In the genomic region with DNA sequence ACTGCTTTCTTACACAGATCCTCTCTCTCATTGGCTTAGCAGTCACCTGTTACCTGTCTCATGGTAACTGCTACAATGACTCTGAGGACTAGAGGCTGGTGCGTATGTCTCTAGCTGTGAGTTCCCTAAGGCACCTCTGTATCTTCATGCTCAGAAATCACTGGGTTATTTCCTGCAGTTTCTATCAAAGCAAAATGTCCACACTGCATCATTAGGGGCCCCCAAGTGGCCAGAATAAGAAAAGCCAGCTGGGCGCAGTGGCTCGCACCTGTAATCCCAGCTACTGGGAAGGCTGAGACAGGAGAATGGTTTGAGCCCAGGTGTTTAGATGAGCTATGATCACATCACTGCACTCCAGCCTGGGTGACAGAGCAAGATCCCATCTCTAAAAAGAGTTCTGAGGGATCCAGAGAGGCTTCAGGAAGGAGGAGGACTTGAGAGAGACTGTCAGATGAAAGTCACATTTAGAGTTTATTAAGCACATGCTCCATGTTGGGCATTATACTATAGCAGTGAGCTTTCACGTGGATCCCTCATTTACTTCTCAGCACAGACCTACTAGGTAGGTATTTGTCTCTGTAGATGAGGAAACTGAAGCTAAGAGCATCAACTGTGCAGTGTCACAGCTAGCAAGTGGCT, we compare ENCODE assay signal across 8 cellular contexts. TPM values are rescaled to one million over a fixed set of nuclear protein-coding genes. Genes with fewer than 3 reads are reported as not detected.
A peak's percentile ranks its signal among the peaks of the same experiment; 100 is the strongest.
DNase-seq lines count a peak whose midpoint lies in the region; ATAC-seq and TF ChIP-seq lines count a peak whose summit lies in the region.

No MANE protein-coding gene starts in this region.

- H3K27me3 ChIP-seq in heart left ventricle = no peaks in the 10 kb centered on the region

- H3K9me3 Mint-ChIP-seq in stimulated activated memory B cell treated with anti-CD40 and anti-IgM and Interleukin-4, amounts not matched to agents 10 μg/mL and 1 μg/mL and 100 μg/mL, for 72 hours = no peaks in the 10 kb centered on the region
- no peaks in the 10 kb centered on the region for H3K9me3 Mint-ChIP-seq in activated naive CD8-positive, alpha-beta T cell treated with anti-CD3 and anti-CD28 coated beads for 36 hours

- ATAC-seq in heart left ventricle = no peak
- no peak for ATAC-seq in left ventricle myocardium superior
- ATAC-seq in stimulated activated memory B cell treated with anti-CD40 and anti-IgM and Interleukin-4, amounts not matched to agents 10 μg/mL and 1 μg/mL and 100 μg/mL, for 72 hours = peak; percentile 20
- no peak for ATAC-seq in HG03039 (IDR thresholded peaks at IDR 0.05; ENCODE audit: unreplicated experiment)

- no peak overlapping the region for H3K4me3 ChIP-seq in heart left ventricle

- TF ChIP-seq CTCF in heart left ventricle (IDR thresholded peaks at IDR 0.05) (peak; percentile 31 to 69 (median 55)), VCaP (conservative IDR thresholded peaks at IDR 0.05) (peak; percentile 87)

- no peak for TF ChIP-seq POLR2A in heart left ventricle (IDR thresholded peaks at IDR 0.05)

- H3K27me3 Mint-ChIP-seq in stimulated activated memory B cell treated with anti-CD40 and anti-IgM and Interleukin-4, amounts not matched to agents 10 μg/mL and 1 μg/mL and 100 μg/mL, for 72 hours = no peaks in the 10 kb centered on the region
- H3K27me3 Mint-ChIP-seq in activated naive CD8-positive, alpha-beta T cell treated with anti-CD3 and anti-CD28 coated beads for 36 hours = no peaks in the 10 kb centered on the region

- H3K27ac ChIP-seq in heart left ventricle = no peak overlapping the region
- H3K27ac ChIP-seq in VCaP = peak overlapping the region; percentile 25

- peaks cover 11% of the 10 kb centered on the region for H3K36me3 Mint-ChIP-seq in stimulated activated memory B cell treated with anti-CD40 and anti-IgM and Interleukin-4, amounts not matched to agents 10 μg/mL and 1 μg/mL and 100 μg/mL, for 72 hours
- peaks cover 6% of the 10 kb centered on the region for H3K36me3 Mint-ChIP-seq in activated naive CD8-positive, alpha-beta T cell treated with anti-CD3 and anti-CD28 coated beads for 36 hours

- intact Hi-C loops in heart left ventricle (cut with DNase I) (loop anchor here (2.0 to 10.0 kb wide), 17 partner anchors 33 to 570 kb away; a partner anchor contains a TSS), left ventricle myocardium superior (cut with micrococcal nuclease) (no loop called here)

- no peaks in the 10 kb centered on the region for H3K9me3 ChIP-seq in heart left ventricle

- DNase-seq in heart left ventricle (no peak), left ventricle myocardium superior (no peak), NCI-H1105 (lab: John Stamatoyannopoulos, UW) (peak; percentile 19), hepatic stellate cell (ENCODE audit: low spot score) (peak; percentile 59)
- no peak for DNase-seq in activated naive CD8-positive, alpha-beta T cell treated with anti-CD3 and anti-CD28 coated beads for 36 hours

- peaks cover 50% of the 10 kb centered on the region for H3K4me1 Mint-ChIP-seq in stimulated activated memory B cell treated with anti-CD40 and anti-IgM and Interleukin-4, amounts not matched to agents 10 μg/mL and 1 μg/mL and 100 μg/mL, for 72 hours
- peaks cover 28% of the 10 kb centered on the region for H3K4me1 Mint-ChIP-seq in activated naive CD8-positive, alpha-beta T cell treated with anti-CD3 and anti-CD28 coated beads for 36 hours

- H3K4me1 ChIP-seq in heart left ventricle = peaks cover 0 to 24% (median 14%) of the 10 kb centered on the region in 12 donors

- H3K36me3 ChIP-seq in heart left ventricle = peaks cover 0 to 14% (median 11%) of the 10 kb centered on the region in 9 donors

- peak overlapping the region; percentile 42 for H3K27ac Mint-ChIP-seq in stimulated activated memory B cell treated with anti-CD40 and anti-IgM and Interleukin-4, amounts not matched to agents 10 μg/mL and 1 μg/mL and 100 μg/mL, for 72 hours
- no peak overlapping the region for H3K27ac Mint-ChIP-seq in activated naive CD8-positive, alpha-beta T cell treated with anti-CD3 and anti-CD28 coated beads for 36 hours

- WGBS in heart left ventricle, 4 donors = 12 to 21% (median 14%) methylated on average over 4 of the region's 4 CpGs

- H3K4me3 Mint-ChIP-seq in stimulated activated memory B cell treated with anti-CD40 and anti-IgM and Interleukin-4, amounts not matched to agents 10 μg/mL and 1 μg/mL and 100 μg/mL, for 72 hours = no peak overlapping the region
- no peak overlapping the region for H3K4me3 Mint-ChIP-seq in activated naive CD8-positive, alpha-beta T cell treated with anti-CD3 and anti-CD28 coated beads for 36 hours

RNA-seq across cellular contexts. Expression of a gene that starts 2.3 kb away (rescaled TPM):
- total RNA-seq in heart left ventricle (10 to 100 TPM; 18.0 to 29.2 (median 23.1) TPM), left ventricle myocardium superior (22.7 TPM)
- 10 to 100 TPM; 14.7 to 21.3 TPM for polyA plus RNA-seq in heart left ventricle
- 10 to 100 TPM; 12.1 to 13.2 TPM for total RNA-seq in activated naive CD8-positive, alpha-beta T cell treated with anti-CD3 and anti-CD28 coated beads for 36 hours

RNA-seq across cellular contexts. Expression of a gene that starts 17.9 kb away (rescaled TPM):
- total RNA-seq in heart left ventricle (not detected), left ventricle myocardium superior (not detected)
- not detected for polyA plus RNA-seq in heart left ventricle
- under 1 TPM; 0.45 to 0.50 TPM for total RNA-seq in activated naive CD8-positive, alpha-beta T cell treated with anti-CD3 and anti-CD28 coated beads for 36 hours

RNA-seq across cellular contexts. Expression of a gene that starts 37.2 kb away (rescaled TPM):
- 10 to 100 TPM in 6 of 9 donors, 1 to 10 TPM in 3; 4.7 to 20.8 (median 13.5) TPM for total RNA-seq in heart left ventricle
- 10 to 100 TPM in 1 of 2 donors, 1 to 10 TPM in 1; 6.8 to 11.1 TPM for polyA plus RNA-seq in heart left ventricle
- total RNA-seq in left ventricle myocardium superior = 11.6 TPM
- total RNA-seq in activated naive CD8-positive, alpha-beta T cell treated with anti-CD3 and anti-CD28 coated beads for 36 hours = not detected

RNA-seq across cellular contexts. Expression of a gene that starts 48.1 kb away (rescaled TPM):
- total RNA-seq in heart left ventricle = 1 to 10 TPM in 3 of 9 donors, under 1 TPM in 5, not detected in 1; 0.20 to 3.4 (median 0.76) TPM
- under 1 TPM; 0.11 to 0.39 TPM for polyA plus RNA-seq in heart left ventricle
- total RNA-seq in left ventricle myocardium superior = 1.0 TPM
- total RNA-seq in activated naive CD8-positive, alpha-beta T cell treated with anti-CD3 and anti-CD28 coated beads for 36 hours = 1 to 10 TPM; 3.4 to 3.5 TPM

Comparison
In these comparisons a context has a peak if more than half of its experiments do, and no peak if none do; other contexts are left out.
1. DNase-seq: peak in NCI-H1105 (single experiment) and hepatic stellate cell (single experiment); none in heart left ventricle (0 of 5), left ventricle myocardium superior (single experiment) and activated naive CD8-positive, alpha-beta T cell treated with anti-CD3 and anti-CD28 coated beads for 36 hours (single experiment).
2. RNA of a gene that starts 37.2 kb away (total RNA-seq): 4.7 to 20.8 TPM in heart left ventricle and 11.6 TPM in left ventricle myocardium superior (single experiment); not detected in activated naive CD8-positive, alpha-beta T cell treated with anti-CD3 and anti-CD28 coated beads for 36 hours; every median in the first group is over 4 times any median in the second.